2 cellular contexts compared by ENCODE assay signal in the genomic region with DNA sequence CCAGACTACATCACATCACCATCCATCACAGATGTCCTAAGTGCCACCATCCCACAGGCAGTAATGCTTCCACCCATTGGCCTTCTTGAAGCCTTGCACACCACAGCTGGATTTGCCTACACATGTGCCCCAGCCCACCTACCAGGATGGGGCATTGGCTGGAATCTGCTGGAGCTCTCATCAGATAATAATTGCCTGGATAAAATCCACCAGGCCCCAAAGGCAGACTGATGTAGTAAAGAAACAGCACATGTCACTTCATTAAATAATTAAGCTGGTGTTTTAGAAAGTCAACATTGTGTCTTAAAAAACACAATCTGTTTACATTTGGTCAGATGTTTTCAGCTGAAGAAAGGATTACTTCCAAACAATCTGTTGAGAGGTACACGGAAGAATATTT.
TF ChIP-seq lines count a peak whose summit lies in the region.

No MANE protein-coding gene starts in this region.

TF ChIP-seq in IMR-90, 13 proteins besides CTCF, POLR2A, EP300 and RAD21 (continued from another document):
- no peak for TF ChIP-seq CHD1 (IDR thresholded peaks at IDR 0.05; ENCODE audit: low read depth, low read length)
- TF ChIP-seq FOS (IDR thresholded peaks at IDR 0.05; ENCODE audit: low read depth, low read length), result no peak
- TF ChIP-seq SMC3 (IDR thresholded peaks at IDR 0.05; ENCODE audit: low read depth, low read length), result no peak
- TF ChIP-seq, protein P1, sequence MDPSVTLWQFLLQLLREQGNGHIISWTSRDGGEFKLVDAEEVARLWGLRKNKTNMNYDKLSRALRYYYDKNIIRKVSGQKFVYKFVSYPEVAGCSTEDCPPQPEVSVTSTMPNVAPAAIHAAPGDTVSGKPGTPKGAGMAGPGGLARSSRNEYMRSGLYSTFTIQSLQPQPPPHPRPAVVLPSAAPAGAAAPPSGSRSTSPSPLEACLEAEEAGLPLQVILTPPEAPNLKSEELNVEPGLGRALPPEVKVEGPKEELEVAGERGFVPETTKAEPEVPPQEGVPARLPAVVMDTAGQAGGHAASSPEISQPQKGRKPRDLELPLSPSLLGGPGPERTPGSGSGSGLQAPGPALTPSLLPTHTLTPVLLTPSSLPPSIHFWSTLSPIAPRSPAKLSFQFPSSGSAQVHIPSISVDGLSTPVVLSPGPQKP (IDR thresholded peaks at IDR 0.05; ENCODE audit: borderline replicate concordance, low read depth, low read length), result no peak
- TF ChIP-seq RCOR1 (IDR thresholded peaks at IDR 0.05; ENCODE audit: insufficient replicate concordance, low read length), result no peak
- TF ChIP-seq, protein P2, sequence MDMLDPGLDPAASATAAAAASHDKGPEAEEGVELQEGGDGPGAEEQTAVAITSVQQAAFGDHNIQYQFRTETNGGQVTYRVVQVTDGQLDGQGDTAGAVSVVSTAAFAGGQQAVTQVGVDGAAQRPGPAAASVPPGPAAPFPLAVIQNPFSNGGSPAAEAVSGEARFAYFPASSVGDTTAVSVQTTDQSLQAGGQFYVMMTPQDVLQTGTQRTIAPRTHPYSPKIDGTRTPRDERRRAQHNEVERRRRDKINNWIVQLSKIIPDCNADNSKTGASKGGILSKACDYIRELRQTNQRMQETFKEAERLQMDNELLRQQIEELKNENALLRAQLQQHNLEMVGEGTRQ (IDR thresholded peaks at IDR 0.05; ENCODE audit: low read depth, low read length), result no peak
- no peak for TF ChIP-seq RFX5 (IDR thresholded peaks at IDR 0.05; ENCODE audit: low read depth, low read length)
- no peak for TF ChIP-seq MXI1 (IDR thresholded peaks at IDR 0.05; ENCODE audit: borderline replicate concordance, low read depth, low read length)
- TF ChIP-seq MAFK (IDR thresholded peaks at IDR 0.05; ENCODE audit: low read depth, low read length), result no peak
- no peak for TF ChIP-seq CEBPB (IDR thresholded peaks at IDR 0.05; ENCODE audit: low read depth, low read length)

TF ChIP-seq in WTC11, 78 proteins besides CTCF, POLR2A, EP300 and RAD21 (continued from another document):
- TF ChIP-seq, protein P3, sequence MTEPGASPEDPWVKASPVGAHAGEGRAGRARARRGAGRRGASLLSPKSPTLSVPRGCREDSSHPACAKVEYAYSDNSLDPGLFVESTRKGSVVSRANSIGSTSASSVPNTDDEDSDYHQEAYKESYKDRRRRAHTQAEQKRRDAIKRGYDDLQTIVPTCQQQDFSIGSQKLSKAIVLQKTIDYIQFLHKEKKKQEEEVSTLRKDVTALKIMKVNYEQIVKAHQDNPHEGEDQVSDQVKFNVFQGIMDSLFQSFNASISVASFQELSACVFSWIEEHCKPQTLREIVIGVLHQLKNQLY (CRISPR knock-in tag; IDR thresholded peaks at IDR 0.05), result no peak
- TF ChIP-seq JAZF1 (CRISPR knock-in tag; IDR thresholded peaks at IDR 0.05), result no peak
- TF ChIP-seq ETV6 (CRISPR knock-in tag; IDR thresholded peaks at IDR 0.05), result no peak
- no peak for TF ChIP-seq ESRRA (CRISPR knock-in tag; IDR thresholded peaks at IDR 0.05; ENCODE audit: borderline replicate concordance)
- TF ChIP-seq, protein P4, sequence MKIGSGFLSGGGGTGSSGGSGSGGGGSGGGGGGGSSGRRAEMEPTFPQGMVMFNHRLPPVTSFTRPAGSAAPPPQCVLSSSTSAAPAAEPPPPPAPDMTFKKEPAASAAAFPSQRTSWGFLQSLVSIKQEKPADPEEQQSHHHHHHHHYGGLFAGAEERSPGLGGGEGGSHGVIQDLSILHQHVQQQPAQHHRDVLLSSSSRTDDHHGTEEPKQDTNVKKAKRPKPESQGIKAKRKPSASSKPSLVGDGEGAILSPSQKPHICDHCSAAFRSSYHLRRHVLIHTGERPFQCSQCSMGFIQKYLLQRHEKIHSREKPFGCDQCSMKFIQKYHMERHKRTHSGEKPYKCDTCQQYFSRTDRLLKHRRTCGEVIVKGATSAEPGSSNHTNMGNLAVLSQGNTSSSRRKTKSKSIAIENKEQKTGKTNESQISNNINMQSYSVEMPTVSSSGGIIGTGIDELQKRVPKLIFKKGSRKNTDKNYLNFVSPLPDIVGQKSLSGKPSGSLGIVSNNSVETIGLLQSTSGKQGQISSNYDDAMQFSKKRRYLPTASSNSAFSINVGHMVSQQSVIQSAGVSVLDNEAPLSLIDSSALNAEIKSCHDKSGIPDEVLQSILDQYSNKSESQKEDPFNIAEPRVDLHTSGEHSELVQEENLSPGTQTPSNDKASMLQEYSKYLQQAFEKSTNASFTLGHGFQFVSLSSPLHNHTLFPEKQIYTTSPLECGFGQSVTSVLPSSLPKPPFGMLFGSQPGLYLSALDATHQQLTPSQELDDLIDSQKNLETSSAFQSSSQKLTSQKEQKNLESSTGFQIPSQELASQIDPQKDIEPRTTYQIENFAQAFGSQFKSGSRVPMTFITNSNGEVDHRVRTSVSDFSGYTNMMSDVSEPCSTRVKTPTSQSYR (CRISPR knock-in tag; IDR thresholded peaks at IDR 0.05), result no peak
- TF ChIP-seq MXD4 (CRISPR knock-in tag; IDR thresholded peaks at IDR 0.05; ENCODE audit: borderline replicate concordance), result no peak
- TF ChIP-seq ZNF121 (CRISPR knock-in tag; IDR thresholded peaks at IDR 0.05), result no peak
TF ChIP-seq in WTC11: peak in this region for 0.
